ENCODE assay signal across 18 cellular contexts in genomic region chr15:52620496-52620895, GRCh38.
"Had no signal": no experiment of that assay in that cellular context is flagged by ENCODE, and none has a peak within 500 bp of the region (broad histone marks: within the 10 kb centered on the region; RNA-seq: fewer than 3 reads in every experiment).

No MANE protein-coding gene starts in this region.

- H3K27me3 ChIP-seq: SJSA1 had no signal

- H3K36me3 ChIP-seq: SJSA1 had no signal

- DNase-seq: KBM-7, NCI-H1092, NCI-H1105 treated with DMSO at 0.1 percent for 48 hours, NCI-H1417 treated with DMSO at 0.1 percent for 48 hours, NCI-H146, NCI-H1694 treated with DMSO at 0.1 percent for 48 hours, NCI-H1930, NCI-H2081, NCI-H2171, NCI-H226, NCI-H446, NCI-H510A treated with DMSO at 0.1 percent for 48 hours, NCI-H526, Right ventricle myocardium superior, RPMI8226, SIG-M5 had no signal

- H3K4me1 ChIP-seq: SJSA1 had no signal

- H3K4me3 ChIP-seq: SJSA1, SK-N-MC had no signal

- H3K9me3 ChIP-seq: SJSA1 had no signal

- H3K27ac ChIP-seq: SJSA1, SK-N-MC had no signal
